Comparison of ENCODE assay signal across 27 cellular contexts in genomic region chr15:99322643-99323405, GRCh38.
DNase-seq lines count a peak whose midpoint lies in the region; ATAC-seq, FAIRE-seq and TF ChIP-seq lines count a peak whose summit lies in the region.
"Had no signal": no experiment of that assay in that cellular context is flagged by ENCODE, and none has a peak within 500 bp of the region (broad histone marks: within the 10 kb centered on the region; RNA-seq: fewer than 3 reads in every experiment).

No MANE protein-coding gene starts in this region.

- H3K27me3 ChIP-seq in MM.1S (replicated peaks; ENCODE audit: insufficient read depth, low read length) (no peaks in the 10 kb centered on the region), bronchial epithelial cell (ENCODE audit: control insufficient read depth, insufficient read depth, low read length) (no peaks in the 10 kb centered on the region), osteoblast (ENCODE audit: insufficient read depth, low read length) (no peaks in the 10 kb centered on the region), A673 (replicated peaks; ENCODE audit: insufficient read depth, low read depth, low read length, poor library complexity) (no peaks in the 10 kb centered on the region)
- H3K27me3 ChIP-seq: esophagus squamous epithelium, ovary, suprapubic skin, uterus had no signal

- H3K79me2 ChIP-seq in MM.1S (ENCODE audit: low read length) = no peaks in the 10 kb centered on the region
- H3K79me2 ChIP-seq in osteoblast (ENCODE audit: insufficient read depth, low read length) = no peaks in the 10 kb centered on the region

- ATAC-seq in HG03469 (IDR thresholded peaks at IDR 0.05; ENCODE audit: unreplicated experiment) = no peak
- ATAC-seq: sciatic nerve, T-cell had no signal

- peaks cover 13% of the 10 kb centered on the region for H3F3A ChIP-seq in MM.1S (ENCODE audit: insufficient read depth, low read length)

- H2AFZ ChIP-seq in MM.1S (ENCODE audit: low read length) (no peak overlapping the region), osteoblast (ENCODE audit: low read length) (no peak overlapping the region)

- H3K9ac ChIP-seq in MM.1S (ENCODE audit: low read length) = no peak overlapping the region

- no peaks in the 10 kb centered on the region for H4K20me1 ChIP-seq in MM.1S (ENCODE audit: insufficient read depth, low read length)
- H4K20me1 ChIP-seq in osteoblast (ENCODE audit: insufficient read depth, low read length) = no peaks in the 10 kb centered on the region

- TF ChIP-seq CTCF in MM.1S (IDR thresholded peaks at IDR 0.05; ENCODE audit: low read length) (no peak), bronchial epithelial cell (IDR thresholded peaks at IDR 0.05; ENCODE audit: insufficient read depth, low read length, severe bottlenecking) (no peak), osteoblast (IDR thresholded peaks at IDR 0.05; ENCODE audit: extremely low read depth, low read depth, low read length) (no peak), A673 (conservative IDR thresholded peaks at IDR 0.05; ENCODE audit: low read depth, low read length) (no peak)

- H3K4me3 ChIP-seq in MM.1S (ENCODE audit: low read length) (no peak overlapping the region), bronchial epithelial cell (ENCODE audit: low read depth, low read length) (no peak overlapping the region), osteoblast (ENCODE audit: insufficient read depth, low read length) (no peak overlapping the region), A673 (ENCODE audit: low read depth, low read length, poor library complexity, severe bottlenecking) (no peak overlapping the region)
- H3K4me3 ChIP-seq: esophagus squamous epithelium, ovary, suprapubic skin, uterus had no signal

- peak overlapping the region; percentile 95; the same call in 1 of the 2 replicates for H3K27ac ChIP-seq in MM.1S (ENCODE audit: low read length)
- H3K27ac ChIP-seq in osteoblast (ENCODE audit: low read depth, low read length) = peak overlapping the region; percentile 90
- no peak overlapping the region for H3K27ac ChIP-seq in A673 (ENCODE audit: low read depth, low read length, poor library complexity, severe bottlenecking)
- H3K27ac ChIP-seq: ovary, suprapubic skin, uterus had no signal

- BruUV-seq in A673 (replicated peaks; lab: Mats Ljungman, UMichigan) = no TSS peak

- intact Hi-C loops in A673 (cut with micrococcal nuclease; ENCODE audit: unreplicated experiment) = no loop called here

- H3K36me3 ChIP-seq in MM.1S (replicated peaks; ENCODE audit: insufficient read depth, low read length) = no peaks in the 10 kb centered on the region
- no peaks in the 10 kb centered on the region for H3K36me3 ChIP-seq in bronchial epithelial cell (ENCODE audit: control insufficient read depth, insufficient read depth, low read length)
- no peaks in the 10 kb centered on the region for H3K36me3 ChIP-seq in osteoblast (ENCODE audit: insufficient read depth, low read length)
- no peaks in the 10 kb centered on the region for H3K36me3 ChIP-seq in A673 (ENCODE audit: insufficient read depth, low read length, poor library complexity, severe bottlenecking)
- H3K36me3 ChIP-seq: esophagus squamous epithelium, ovary, suprapubic skin, uterus had no signal

- no peaks in the 10 kb centered on the region for H3K9me2 ChIP-seq in MM.1S (replicated peaks; ENCODE audit: insufficient read depth, low read length)

- no peak for FAIRE-seq in bronchial epithelial cell (lab: Jason Lieb, UNC)
- FAIRE-seq: G401.6 had no signal

- POLR2A ChIA-PET in A673 (lab: Charles Lee; ENCODE audit: low non-redundant PET) = no interaction called here

- no peak overlapping the region for H3K4me2 ChIP-seq in MM.1S (ENCODE audit: low read depth, low read length)
- H3K4me2 ChIP-seq in osteoblast (ENCODE audit: insufficient read depth, low read length) = no peak overlapping the region

- DNase-seq in Daoy (ENCODE audit: low read depth) (peak; percentile 17), MM.1S (no peak), bronchial epithelial cell (ENCODE audit: low read depth) (peak; percentile 56), osteoblast (ENCODE audit: insufficient read length, low spot score, missing footprints) (no peak), GDM1 (lab: John Stamatoyannopoulos, UW) (no peak), A673 (ENCODE audit: low spot score) (no peak)
- no peak for DNase-seq in activated CD4-positive, alpha-beta T cell treated with anti-CD3 and anti-CD28 coated beads, Interleukin-2, amount 50 U/mL, for 1 hour
- DNase-seq: activated CD4-positive, alpha-beta T cell treated with anti-CD3 and anti-CD28 coated beads for 4 hours; activated naive CD4-positive, alpha-beta T cell treated with anti-CD3 and anti-CD28 coated beads, Interleukin-2, amount 50 U/mL, for 16 hours; anterior cingulate cortex; CD4-positive, CD25-positive, alpha-beta regulatory T cell; DMS 273 treated with DMSO at 0.1 percent for 48 hours; effector memory CD4-positive, alpha-beta T cell; esophagus squamous epithelium; KBM-7; kidney; NCI-H187; NCI-H2227 treated with DMSO at 0.1 percent for 48 hours; NCI-H748 treated with DMSO at 0.1 percent for 48 hours; ovary; SHP77; T-cell; uterus had no signal

- no peaks in the 10 kb centered on the region for H3K9me3 ChIP-seq in MM.1S (replicated peaks; ENCODE audit: insufficient read depth, low read length)
- no peaks in the 10 kb centered on the region for H3K9me3 ChIP-seq in osteoblast (ENCODE audit: low read depth, low read length)
- H3K9me3 ChIP-seq in A673 (ENCODE audit: low read depth, low read length, poor library complexity, severe bottlenecking) = no peaks in the 10 kb centered on the region
- H3K9me3 ChIP-seq: esophagus squamous epithelium, ovary, suprapubic skin, uterus had no signal

- H3K4me1 ChIP-seq in MM.1S (ENCODE audit: low read length) = peaks cover 27% of the 10 kb centered on the region
- H3K4me1 ChIP-seq in osteoblast (ENCODE audit: insufficient read depth, low read length) = peaks cover 39% of the 10 kb centered on the region
- H3K4me1 ChIP-seq in A673 (ENCODE audit: insufficient read depth, low read length, poor library complexity, severe bottlenecking) = no peaks in the 10 kb centered on the region
- H3K4me1 ChIP-seq: uterus had no signal

- CTCF ChIA-PET in A673 (lab: Charles Lee) = no interaction called here

Comparison
In these comparisons a context has a peak if more than half of its experiments do, and no peak if none do; other contexts are left out.
1. DNase-seq: peak in Daoy (single experiment) and bronchial epithelial cell (single experiment); none in MM.1S (single experiment), osteoblast (single experiment), GDM1 (single experiment), activated CD4-positive, alpha-beta T cell treated with anti-CD3 and anti-CD28 coated beads, Interleukin-2, amount 50 U/mL, for 1 hour (single experiment) and A673 (single experiment).